ENCODE assay signal across 1 cellular context in the genomic region with DNA sequence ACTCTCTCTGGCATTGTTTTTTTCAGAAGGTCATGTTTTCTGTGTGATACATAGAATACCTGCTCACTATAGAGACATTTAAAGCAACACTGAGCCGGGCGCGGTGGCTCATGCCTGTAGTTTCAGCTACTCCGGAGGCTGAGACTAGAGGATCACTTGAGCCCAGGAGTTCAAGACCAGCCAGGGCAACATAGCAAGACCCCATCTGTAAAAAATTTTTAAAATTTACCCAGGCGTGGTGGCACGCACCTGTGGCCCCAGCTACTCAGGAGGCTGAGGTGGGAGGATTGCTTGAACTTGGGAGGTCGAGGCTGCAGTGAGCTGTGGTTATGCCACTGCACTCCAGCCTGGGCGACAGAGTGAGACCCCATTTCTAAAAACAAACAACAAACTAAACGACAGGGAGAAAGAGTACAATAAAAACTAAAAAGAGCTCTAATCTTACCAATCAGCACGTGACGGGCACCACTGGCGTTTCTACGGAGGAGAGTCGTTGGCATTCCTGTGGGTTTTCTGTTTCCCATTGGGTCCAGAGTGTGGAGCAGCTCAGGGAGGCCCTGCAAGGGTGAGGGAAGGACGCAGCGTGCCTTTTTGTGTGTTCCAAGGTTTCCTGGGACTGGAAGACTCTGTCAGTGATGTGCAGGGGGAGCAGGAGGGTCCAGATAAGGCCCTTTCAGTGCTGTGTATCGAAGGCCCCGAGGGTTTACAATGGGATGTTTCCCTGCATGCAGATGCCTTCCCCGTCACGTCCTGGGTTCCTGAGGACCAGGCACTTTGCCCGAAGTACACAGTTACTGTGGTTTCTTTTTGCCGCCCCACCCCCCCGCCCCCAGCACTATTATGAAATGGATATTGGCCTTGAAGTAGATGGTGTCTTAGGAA.
TF ChIP-seq lines count a peak whose summit lies in the region.

No MANE protein-coding gene starts in this region.

TF ChIP-seq in K562, 482 proteins besides CTCF, POLR2A, EP300 and RAD21:
- TF ChIP-seq, protein P1, sequence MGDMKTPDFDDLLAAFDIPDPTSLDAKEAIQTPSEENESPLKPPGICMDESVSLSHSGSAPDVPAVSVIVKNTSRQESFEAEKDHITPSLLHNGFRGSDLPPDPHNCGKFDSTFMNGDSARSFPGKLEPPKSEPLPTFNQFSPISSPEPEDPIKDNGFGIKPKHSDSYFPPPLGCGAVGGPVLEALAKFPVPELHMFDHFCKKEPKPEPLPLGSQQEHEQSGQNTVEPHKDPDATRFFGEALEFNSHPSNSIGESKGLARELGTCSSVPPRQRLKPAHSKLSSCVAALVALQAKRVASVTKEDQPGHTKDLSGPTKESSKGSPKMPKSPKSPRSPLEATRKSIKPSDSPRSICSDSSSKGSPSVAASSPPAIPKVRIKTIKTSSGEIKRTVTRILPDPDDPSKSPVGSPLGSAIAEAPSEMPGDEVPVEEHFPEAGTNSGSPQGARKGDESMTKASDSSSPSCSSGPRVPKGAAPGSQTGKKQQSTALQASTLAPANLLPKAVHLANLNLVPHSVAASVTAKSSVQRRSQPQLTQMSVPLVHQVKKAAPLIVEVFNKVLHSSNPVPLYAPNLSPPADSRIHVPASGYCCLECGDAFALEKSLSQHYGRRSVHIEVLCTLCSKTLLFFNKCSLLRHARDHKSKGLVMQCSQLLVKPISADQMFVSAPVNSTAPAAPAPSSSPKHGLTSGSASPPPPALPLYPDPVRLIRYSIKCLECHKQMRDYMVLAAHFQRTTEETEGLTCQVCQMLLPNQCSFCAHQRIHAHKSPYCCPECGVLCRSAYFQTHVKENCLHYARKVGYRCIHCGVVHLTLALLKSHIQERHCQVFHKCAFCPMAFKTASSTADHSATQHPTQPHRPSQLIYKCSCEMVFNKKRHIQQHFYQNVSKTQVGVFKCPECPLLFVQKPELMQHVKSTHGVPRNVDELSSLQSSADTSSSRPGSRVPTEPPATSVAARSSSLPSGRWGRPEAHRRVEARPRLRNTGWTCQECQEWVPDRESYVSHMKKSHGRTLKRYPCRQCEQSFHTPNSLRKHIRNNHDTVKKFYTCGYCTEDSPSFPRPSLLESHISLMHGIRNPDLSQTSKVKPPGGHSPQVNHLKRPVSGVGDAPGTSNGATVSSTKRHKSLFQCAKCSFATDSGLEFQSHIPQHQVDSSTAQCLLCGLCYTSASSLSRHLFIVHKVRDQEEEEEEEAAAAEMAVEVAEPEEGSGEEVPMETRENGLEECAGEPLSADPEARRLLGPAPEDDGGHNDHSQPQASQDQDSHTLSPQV (IDR thresholded peaks at IDR 0.05), result no peak
- TF ChIP-seq NR1H2 (CRISPR knock-in tag; IDR thresholded peaks at IDR 0.05) (no peak), BHLHE40 (IDR thresholded peaks at IDR 0.05; ENCODE audit: low read length) (0 out of 2 replicates have a peak, but pooled peaks have one; percentile 15), CTBP1 (IDR thresholded peaks at IDR 0.05; ENCODE audit: borderline replicate concordance) (no peak), TEAD2 (tag; IDR thresholded peaks at IDR 0.05) (no peak), ZNF121 (CRISPR knock-in tag; conservative IDR thresholded peaks at IDR 0.05) (peak; percentile 93)
- TF ChIP-seq, protein P2, sequence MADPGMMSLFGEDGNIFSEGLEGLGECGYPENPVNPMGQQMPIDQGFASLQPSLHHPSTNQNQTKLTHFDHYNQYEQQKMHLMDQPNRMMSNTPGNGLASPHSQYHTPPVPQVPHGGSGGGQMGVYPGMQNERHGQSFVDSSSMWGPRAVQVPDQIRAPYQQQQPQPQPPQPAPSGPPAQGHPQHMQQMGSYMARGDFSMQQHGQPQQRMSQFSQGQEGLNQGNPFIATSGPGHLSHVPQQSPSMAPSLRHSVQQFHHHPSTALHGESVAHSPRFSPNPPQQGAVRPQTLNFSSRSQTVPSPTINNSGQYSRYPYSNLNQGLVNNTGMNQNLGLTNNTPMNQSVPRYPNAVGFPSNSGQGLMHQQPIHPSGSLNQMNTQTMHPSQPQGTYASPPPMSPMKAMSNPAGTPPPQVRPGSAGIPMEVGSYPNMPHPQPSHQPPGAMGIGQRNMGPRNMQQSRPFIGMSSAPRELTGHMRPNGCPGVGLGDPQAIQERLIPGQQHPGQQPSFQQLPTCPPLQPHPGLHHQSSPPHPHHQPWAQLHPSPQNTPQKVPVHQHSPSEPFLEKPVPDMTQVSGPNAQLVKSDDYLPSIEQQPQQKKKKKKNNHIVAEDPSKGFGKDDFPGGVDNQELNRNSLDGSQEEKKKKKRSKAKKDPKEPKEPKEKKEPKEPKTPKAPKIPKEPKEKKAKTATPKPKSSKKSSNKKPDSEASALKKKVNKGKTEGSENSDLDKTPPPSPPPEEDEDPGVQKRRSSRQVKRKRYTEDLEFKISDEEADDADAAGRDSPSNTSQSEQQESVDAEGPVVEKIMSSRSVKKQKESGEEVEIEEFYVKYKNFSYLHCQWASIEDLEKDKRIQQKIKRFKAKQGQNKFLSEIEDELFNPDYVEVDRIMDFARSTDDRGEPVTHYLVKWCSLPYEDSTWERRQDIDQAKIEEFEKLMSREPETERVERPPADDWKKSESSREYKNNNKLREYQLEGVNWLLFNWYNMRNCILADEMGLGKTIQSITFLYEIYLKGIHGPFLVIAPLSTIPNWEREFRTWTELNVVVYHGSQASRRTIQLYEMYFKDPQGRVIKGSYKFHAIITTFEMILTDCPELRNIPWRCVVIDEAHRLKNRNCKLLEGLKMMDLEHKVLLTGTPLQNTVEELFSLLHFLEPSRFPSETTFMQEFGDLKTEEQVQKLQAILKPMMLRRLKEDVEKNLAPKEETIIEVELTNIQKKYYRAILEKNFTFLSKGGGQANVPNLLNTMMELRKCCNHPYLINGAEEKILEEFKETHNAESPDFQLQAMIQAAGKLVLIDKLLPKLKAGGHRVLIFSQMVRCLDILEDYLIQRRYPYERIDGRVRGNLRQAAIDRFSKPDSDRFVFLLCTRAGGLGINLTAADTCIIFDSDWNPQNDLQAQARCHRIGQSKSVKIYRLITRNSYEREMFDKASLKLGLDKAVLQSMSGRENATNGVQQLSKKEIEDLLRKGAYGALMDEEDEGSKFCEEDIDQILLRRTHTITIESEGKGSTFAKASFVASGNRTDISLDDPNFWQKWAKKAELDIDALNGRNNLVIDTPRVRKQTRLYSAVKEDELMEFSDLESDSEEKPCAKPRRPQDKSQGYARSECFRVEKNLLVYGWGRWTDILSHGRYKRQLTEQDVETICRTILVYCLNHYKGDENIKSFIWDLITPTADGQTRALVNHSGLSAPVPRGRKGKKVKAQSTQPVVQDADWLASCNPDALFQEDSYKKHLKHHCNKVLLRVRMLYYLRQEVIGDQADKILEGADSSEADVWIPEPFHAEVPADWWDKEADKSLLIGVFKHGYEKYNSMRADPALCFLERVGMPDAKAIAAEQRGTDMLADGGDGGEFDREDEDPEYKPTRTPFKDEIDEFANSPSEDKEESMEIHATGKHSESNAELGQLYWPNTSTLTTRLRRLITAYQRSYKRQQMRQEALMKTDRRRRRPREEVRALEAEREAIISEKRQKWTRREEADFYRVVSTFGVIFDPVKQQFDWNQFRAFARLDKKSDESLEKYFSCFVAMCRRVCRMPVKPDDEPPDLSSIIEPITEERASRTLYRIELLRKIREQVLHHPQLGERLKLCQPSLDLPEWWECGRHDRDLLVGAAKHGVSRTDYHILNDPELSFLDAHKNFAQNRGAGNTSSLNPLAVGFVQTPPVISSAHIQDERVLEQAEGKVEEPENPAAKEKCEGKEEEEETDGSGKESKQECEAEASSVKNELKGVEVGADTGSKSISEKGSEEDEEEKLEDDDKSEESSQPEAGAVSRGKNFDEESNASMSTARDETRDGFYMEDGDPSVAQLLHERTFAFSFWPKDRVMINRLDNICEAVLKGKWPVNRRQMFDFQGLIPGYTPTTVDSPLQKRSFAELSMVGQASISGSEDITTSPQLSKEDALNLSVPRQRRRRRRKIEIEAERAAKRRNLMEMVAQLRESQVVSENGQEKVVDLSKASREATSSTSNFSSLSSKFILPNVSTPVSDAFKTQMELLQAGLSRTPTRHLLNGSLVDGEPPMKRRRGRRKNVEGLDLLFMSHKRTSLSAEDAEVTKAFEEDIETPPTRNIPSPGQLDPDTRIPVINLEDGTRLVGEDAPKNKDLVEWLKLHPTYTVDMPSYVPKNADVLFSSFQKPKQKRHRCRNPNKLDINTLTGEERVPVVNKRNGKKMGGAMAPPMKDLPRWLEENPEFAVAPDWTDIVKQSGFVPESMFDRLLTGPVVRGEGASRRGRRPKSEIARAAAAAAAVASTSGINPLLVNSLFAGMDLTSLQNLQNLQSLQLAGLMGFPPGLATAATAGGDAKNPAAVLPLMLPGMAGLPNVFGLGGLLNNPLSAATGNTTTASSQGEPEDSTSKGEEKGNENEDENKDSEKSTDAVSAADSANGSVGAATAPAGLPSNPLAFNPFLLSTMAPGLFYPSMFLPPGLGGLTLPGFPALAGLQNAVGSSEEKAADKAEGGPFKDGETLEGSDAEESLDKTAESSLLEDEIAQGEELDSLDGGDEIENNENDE (IDR thresholded peaks at IDR 0.05; ENCODE audit: low read depth, low read length), result no peak
